ENCODE assay signal across 9 cellular contexts in genomic region chr1:233668725-233669294, GRCh38. TPM values are rescaled to one million over a fixed set of nuclear protein-coding genes. Genes with fewer than 3 reads are reported as not detected.
DNase-seq lines count a peak whose midpoint lies in the region; ATAC-seq, FAIRE-seq and TF ChIP-seq lines count a peak whose summit lies in the region.
"Had no signal": no experiment of that assay in that cellular context is flagged by ENCODE, and none has a peak within 500 bp of the region (broad histone marks: within the 10 kb centered on the region; RNA-seq: fewer than 3 reads in every experiment).

No MANE protein-coding gene starts in this region.

- FAIRE-seq in H54 (lab: Jason Lieb, UNC) = peak; percentile 69

- no peaks in the 10 kb centered on the region for H3K36me3 Mint-ChIP-seq in activated CD4-positive, alpha-beta T cell treated with anti-CD3 and anti-CD28 coated beads, Interleukin-2, amount 10 ng/mL, durations not matched to agents 24 days and 14 days (ENCODE audit: low read depth)

- H3K4me3 Mint-ChIP-seq in activated CD4-positive, alpha-beta T cell treated with anti-CD3 and anti-CD28 coated beads, Interleukin-2, amount 10 ng/mL, durations not matched to agents 24 days and 14 days = no peak overlapping the region

- H3K4me1 Mint-ChIP-seq in activated CD4-positive, alpha-beta T cell treated with anti-CD3 and anti-CD28 coated beads, Interleukin-2, amount 10 ng/mL, durations not matched to agents 24 days and 14 days = no peaks in the 10 kb centered on the region

- peak; percentile 76 for ATAC-seq in left ventricle myocardium superior
- no peak for ATAC-seq in HG03159 (IDR thresholded peaks at IDR 0.05; ENCODE audit: unreplicated experiment)

- peak overlapping the region; percentile 90 for H3K27ac ChIP-seq in RWPE1

- peak; percentile 73 for DNase-seq in GM04504 (ENCODE audit: low read depth)
- peak; percentile 74 for DNase-seq in H54 (ENCODE audit: insufficient read length, low spot score)
- DNase-seq in RWPE1 (ENCODE audit: low spot score) = peak; percentile 77
- peak; percentile 33 for DNase-seq in left ventricle myocardium superior
- DNase-seq in epidermal melanocyte (ENCODE audit: insufficient read length, low spot score) = no peak
- DNase-seq in foreskin melanocyte = no peak
- no peak for DNase-seq in activated CD4-positive, alpha-beta T cell treated with anti-CD3 and anti-CD28 coated beads, Interleukin-2, amount 10 ng/mL, durations not matched to agents 24 days and 14 days
- DNase-seq: activated CD8-positive, alpha-beta memory T cell treated with anti-CD3 and anti-CD28 coated beads, Interleukin-2, amount 50 U/mL, for 4 hours had no signal

- H3K9me3 Mint-ChIP-seq in activated CD4-positive, alpha-beta T cell treated with anti-CD3 and anti-CD28 coated beads, Interleukin-2, amount 10 ng/mL, durations not matched to agents 24 days and 14 days = no peaks in the 10 kb centered on the region

- no peak overlapping the region for H3K27ac Mint-ChIP-seq in activated CD4-positive, alpha-beta T cell treated with anti-CD3 and anti-CD28 coated beads, Interleukin-2, amount 10 ng/mL, durations not matched to agents 24 days and 14 days

- TF ChIP-seq CTCF in RWPE1 (conservative IDR thresholded peaks at IDR 0.05; ENCODE audit: low read depth) = no peak

- TF ChIP-seq POLR2A in H54 (IDR thresholded peaks at IDR 0.05; ENCODE audit: low read depth, low read length) = no peak

- POLR2A ChIA-PET in RWPE1 (lab: Yijun Ruan, JAX; ENCODE audit: low non-redundant PET) = no interaction called here

- CTCF ChIA-PET in RWPE1 (lab: Yijun Ruan, JAX) = no interaction called here

- intact Hi-C loops in left ventricle myocardium superior (cut with micrococcal nuclease) = no loop called here
- intact Hi-C loops in activated CD4-positive, alpha-beta T cell treated with anti-CD3 and anti-CD28 coated beads, Interleukin-2, amount 10 ng/mL, durations not matched to agents 24 days and 14 days (cut with micrococcal nuclease) = no loop called here

- no peaks in the 10 kb centered on the region for H3K27me3 Mint-ChIP-seq in activated CD4-positive, alpha-beta T cell treated with anti-CD3 and anti-CD28 coated beads, Interleukin-2, amount 10 ng/mL, durations not matched to agents 24 days and 14 days

RNA-seq across cellular contexts. Expression of gene KCNK1, which starts 54.9 kb away (rescaled TPM):
- 29.7 TPM for total RNA-seq in left ventricle myocardium superior
- total RNA-seq in activated CD4-positive, alpha-beta T cell treated with anti-CD3 and anti-CD28 coated beads, Interleukin-2, amount 10 ng/mL, durations not matched to agents 24 days and 14 days = 1.9 and 2.3 TPM in 2 replicates

Comparison
In these comparisons a context has a peak if more than half of its experiments do, and no peak if none do; other contexts are left out.
1. DNase-seq: peak in GM04504 (single experiment), H54 (single experiment), RWPE1 (single experiment) and left ventricle myocardium superior (single experiment); none in epidermal melanocyte (single experiment), foreskin melanocyte (single experiment) and activated CD4-positive, alpha-beta T cell treated with anti-CD3 and anti-CD28 coated beads, Interleukin-2, amount 10 ng/mL, durations not matched to agents 24 days and 14 days (single experiment).